15 cellular contexts compared by ENCODE assay signal in the genomic region with DNA sequence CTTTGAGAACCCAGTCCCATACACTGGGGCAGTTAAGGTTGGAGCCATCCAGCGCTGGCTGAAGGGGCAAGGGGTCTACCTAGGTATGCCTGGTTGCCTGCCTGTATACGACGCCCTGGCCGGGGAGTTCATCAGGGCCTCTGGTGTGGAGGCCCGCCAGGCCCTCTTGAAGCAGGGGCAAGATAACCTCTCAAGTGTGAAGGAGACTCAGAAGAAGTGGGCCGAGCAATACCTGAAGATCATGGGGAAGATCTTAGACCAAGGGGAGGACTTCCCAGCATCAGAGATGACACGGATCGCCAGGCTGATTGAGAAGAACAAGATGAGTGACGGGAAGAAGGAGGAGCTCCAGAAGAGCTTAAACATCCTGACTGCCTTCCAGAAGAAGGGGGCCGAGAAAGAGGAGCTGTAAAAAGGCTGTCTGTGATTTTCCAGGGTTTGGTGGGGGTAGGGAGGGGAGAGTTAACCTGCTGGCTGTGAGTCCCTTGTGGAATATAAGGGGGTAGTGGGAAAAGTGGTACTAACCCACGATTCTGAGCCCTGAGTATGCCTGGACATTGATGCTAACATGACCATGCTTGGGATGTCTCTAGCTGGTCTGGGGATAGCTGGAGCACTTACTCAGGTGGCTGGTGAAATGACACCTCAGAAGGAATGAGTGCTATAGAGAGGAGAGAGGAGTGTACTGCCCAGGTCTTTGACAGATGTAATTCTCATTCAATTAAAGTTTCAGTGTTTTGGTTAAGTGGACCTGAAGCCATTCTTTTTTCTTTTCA. TPM values are rescaled to one million over a fixed set of nuclear protein-coding genes. Genes with fewer than 3 reads are reported as not detected.
A peak's percentile ranks its signal among the peaks of the same experiment; 100 is the strongest.
DNase-seq lines count a peak whose midpoint lies in the region; ATAC-seq, FAIRE-seq and TF ChIP-seq lines count a peak whose summit lies in the region.
"Had no signal": no experiment of that assay in that cellular context is flagged by ENCODE, and none has a peak within 500 bp of the region (broad histone marks: within the 10 kb centered on the region; RNA-seq: fewer than 3 reads in every experiment).

No MANE protein-coding gene starts in this region.

- peaks cover 45% of the 10 kb centered on the region for H3K4me1 Mint-ChIP-seq in CD4-positive, alpha-beta T cell (ENCODE audit: low read depth)
- H3K4me1 Mint-ChIP-seq in T-helper 17 cell, result peaks cover 38% of the 10 kb centered on the region

- H3K4me2 ChIP-seq in A549, result no peak overlapping the region

- POLR2A ChIA-PET in A549 (lab: Yijun Ruan, JAX), result interaction anchor here (2.6 kb wide), 1 partner anchor 9 kb away, joined by 22 read pairs; the partner anchor contains the start of genes ERP29 and TMEM116
- POLR2A ChIA-PET in CD4-positive, alpha-beta T cell (lab: Charles Lee), result interaction anchor here (1.1 to 2.1 kb wide), 2 partner anchors 9 to 103 kb away, joined by 3 to 17 read pairs; partner anchors contain the start of genes ERP29, TMEM116 and TRAFD1

- peaks cover 90% of the 10 kb centered on the region for H3K36me3 Mint-ChIP-seq in CD4-positive, alpha-beta T cell (ENCODE audit: low read depth)
- peaks cover 4% of the 10 kb centered on the region for H3K36me3 Mint-ChIP-seq in T-helper 17 cell (ENCODE audit: low read depth)

- intact Hi-C loops in CD4-positive, alpha-beta T cell (cut with DNase I, micrococcal nuclease), result no loop called here
- intact Hi-C loops in left colon (cut with DNase I, micrococcal nuclease), result no loop called here

- no peak for TF ChIP-seq POLR2A in A549 (IDR thresholded peaks at IDR 0.05; ENCODE audit: low read length)
- no peak for TF ChIP-seq POLR2A in erythroblast (IDR thresholded peaks at IDR 0.05; ENCODE audit: low read length)

- DNase-seq in A549 (ENCODE audit: low read depth in 1 of 2, low spot score in 1 of 2), result no peak
- DNase-seq in CD4-positive, alpha-beta T cell, result no peak
- DNase-seq in T-helper 17 cell, result no peak
- DNase-seq in left colon, result no peak
- no peak for DNase-seq in effector CD8-positive, alpha-beta T cell (lab: John Stamatoyannopoulos, UW)
- DNase-seq in erythroblast (lab: John Stamatoyannopoulos, UW), result no peak
- DNase-seq in NCI-H2171 (lab: John Stamatoyannopoulos, UW), result no peak
- DNase-seq: activated T-cell treated with anti-CD3 and anti-CD28 coated beads for 4 hours, left cardiac atrium, NCI-H1048 had no signal

- TF ChIP-seq EP300 in A549 (IDR thresholded peaks at IDR 0.05), result no peak

- no peak overlapping the region for H3K4me3 Mint-ChIP-seq in CD4-positive, alpha-beta T cell
- no peak overlapping the region for H3K4me3 Mint-ChIP-seq in T-helper 17 cell

- FAIRE-seq in A549 (lab: Jason Lieb, UNC), result no peak
- FAIRE-seq: astrocyte, GM19239 had no signal

- WGBS in A549 (ENCODE audit: missing lambda C conversion rate), result 89% methylated on average over 11 of the region's 11 CpGs

- TF ChIP-seq CTCF in A549 (IDR thresholded peaks at IDR 0.05), result no peak
- TF ChIP-seq CTCF in CD4-positive, alpha-beta T cell (IDR thresholded peaks at IDR 0.05), result no peak

- H3K27ac Mint-ChIP-seq in CD4-positive, alpha-beta T cell, result peak overlapping the region; percentile 63
- peak overlapping the region; percentile 85 for H3K27ac Mint-ChIP-seq in T-helper 17 cell

- ATAC-seq in A549 (peak; percentile 15 to 63; a peak in 3 of 6 replicates), T-helper 17 cell (no peak), left colon (peak; percentile 16), HG02759 (IDR thresholded peaks at IDR 0.05; ENCODE audit: unreplicated experiment) (no peak)
- ATAC-seq in CD4-positive, alpha-beta T cell (ENCODE audit: poor library complexity), result no peak

- no peaks in the 10 kb centered on the region for H3K27me3 ChIP-seq in CD4-positive, alpha-beta T cell (ENCODE audit: control insufficient read depth, insufficient read depth, low read length)

- H3K4me3 ChIP-seq in A549, result no peak overlapping the region

- H3K4me1 ChIP-seq in A549, result peaks cover 16% of the 10 kb centered on the region

- CTCF ChIA-PET in A549 (lab: Yijun Ruan, JAX), result interaction anchor here (1.0 to 4.0 kb wide), 3 partner anchors 9 to 176 kb away, joined by 4 to 19 read pairs (median 7); partner anchors contain the start of genes ERP29 and TMEM116
- CTCF ChIA-PET in CD4-positive, alpha-beta T cell (lab: Charles Lee), result interaction anchor here (0.8 to 2.5 kb wide), 3 partner anchors 8 to 77 kb away, joined by 3 to 11 read pairs (median 3); no protein-coding TSS in a partner anchor

- H3K27me3 Mint-ChIP-seq in CD4-positive, alpha-beta T cell, result no peaks in the 10 kb centered on the region
- no peaks in the 10 kb centered on the region for H3K27me3 Mint-ChIP-seq in T-helper 17 cell

- H3K27ac ChIP-seq in A549, result no peak overlapping the region
- H3K27ac ChIP-seq in CD4-positive, alpha-beta T cell (ENCODE audit: low read depth, low read length), result no peak overlapping the region
- H3K27ac ChIP-seq: C4-2B, VCaP had no signal

- no peak for TF ChIP-seq RAD21 in A549 (conservative IDR thresholded peaks at IDR 0.05 in 1 of 2, IDR thresholded peaks at IDR 0.05 in 1 of 2)

- no peaks in the 10 kb centered on the region for H3K9me3 Mint-ChIP-seq in CD4-positive, alpha-beta T cell

- H3K9me3 ChIP-seq in A549, result no peaks in the 10 kb centered on the region
- no peaks in the 10 kb centered on the region for H3K9me3 ChIP-seq in CD4-positive, alpha-beta T cell (ENCODE audit: control insufficient read depth, low read length)
- H3K9me3 ChIP-seq in T-helper 17 cell (ENCODE audit: control insufficient read depth, low read length, poor library complexity, severe bottlenecking), result no peaks in the 10 kb centered on the region

TF ChIP-seq in A549, 52 proteins besides CTCF, POLR2A, EP300 and RAD21 (continues in another document):
- TF ChIP-seq, protein P1, sequence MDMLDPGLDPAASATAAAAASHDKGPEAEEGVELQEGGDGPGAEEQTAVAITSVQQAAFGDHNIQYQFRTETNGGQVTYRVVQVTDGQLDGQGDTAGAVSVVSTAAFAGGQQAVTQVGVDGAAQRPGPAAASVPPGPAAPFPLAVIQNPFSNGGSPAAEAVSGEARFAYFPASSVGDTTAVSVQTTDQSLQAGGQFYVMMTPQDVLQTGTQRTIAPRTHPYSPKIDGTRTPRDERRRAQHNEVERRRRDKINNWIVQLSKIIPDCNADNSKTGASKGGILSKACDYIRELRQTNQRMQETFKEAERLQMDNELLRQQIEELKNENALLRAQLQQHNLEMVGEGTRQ (IDR thresholded peaks at IDR 0.05), result no peak
- TF ChIP-seq RCOR1 (IDR thresholded peaks at IDR 0.05; ENCODE audit: low read depth, low read length) (no peak), TP53 (CRISPR knock-in tag; IDR thresholded peaks at IDR 0.05) (no peak), PBX3 (IDR thresholded peaks at IDR 0.05) (no peak), CHD2 (IDR thresholded peaks at IDR 0.05; ENCODE audit: low read length, partially characterized antibody) (no peak), ZNF302 (CRISPR knock-in tag; IDR thresholded peaks at IDR 0.05) (no peak), EHF (CRISPR knock-in tag; IDR thresholded peaks at IDR 0.05) (no peak), RARB (CRISPR knock-in tag; IDR thresholded peaks at IDR 0.05) (no peak), NFE2L2 (conservative IDR thresholded peaks at IDR 0.05; ENCODE audit: low read length) (no peak), CEBPB (IDR thresholded peaks at IDR 0.05) (no peak), ZSCAN20 (CRISPR knock-in tag; IDR thresholded peaks at IDR 0.05) (no peak)

RNA-seq across cellular contexts. Expression of gene ERP29, which starts 9.2 kb away (rescaled TPM):
- polyA plus RNA-seq in A549 (2011; rRNA removed) (87.3 and 115 TPM in 2 replicates), A549 (2017; fragmentation: RNase III; extraction: RNeasy Plus Mini Kit Qiagen cat#74134 plus additional on column Dnase treatment) (138 to 161 TPM (median 157 TPM) in 3 replicates)
- 96.2 and 103 TPM in 2 replicates for polyA plus RNA-seq in A549 (2012; cell fraction: cytosol; rRNA removed)
- polyA plus RNA-seq in A549 (2012; cell fraction: nucleus; rRNA removed), result 70.3 and 74.3 TPM in 2 replicates
- polyA minus RNA-seq in A549 (2011; rRNA and poly(A)+ RNA removed), result 21.3 and 23.4 TPM in 2 replicates
- total RNA-seq in CD4-positive, alpha-beta T cell, result 100 to 1,000 TPM; 109 to 117 TPM
- total RNA-seq in T-helper 17 cell (100 to 1,000 TPM; 104 to 124 TPM), left colon (100 to 1,000 TPM; 113 to 117 TPM)

RNA-seq across cellular contexts. Expression of gene TMEM116, which starts 9.5 kb away (rescaled TPM):
- polyA plus RNA-seq in A549 (2011; rRNA removed), result 22.4 and 25.3 TPM in 2 replicates
- polyA plus RNA-seq in A549 (2012; cell fraction: cytosol; rRNA removed), result 9.6 and 12.2 TPM in 2 replicates
- polyA plus RNA-seq in A549 (2012; cell fraction: nucleus; rRNA removed), result 5.6 and 12.3 TPM in 2 replicates
- 10.6 to 11.6 TPM (median 11.0 TPM) in 3 replicates for polyA plus RNA-seq in A549 (2017; fragmentation: RNase III; extraction: RNeasy Plus Mini Kit Qiagen cat#74134 plus additional on column Dnase treatment)
- 19.4 and 19.8 TPM in 2 replicates for polyA minus RNA-seq in A549 (2011; rRNA and poly(A)+ RNA removed)
- 10 to 100 TPM; 12.7 to 12.8 TPM for total RNA-seq in CD4-positive, alpha-beta T cell
- total RNA-seq in T-helper 17 cell, result 10 to 100 TPM; 22.4 to 28.4 TPM
- 10 to 100 TPM in 1 of 2 donors, 1 to 10 TPM in 1; 9.3 to 11.9 TPM for total RNA-seq in left colon

Comparison
In these comparisons a context has a peak if more than half of its experiments do, and no peak if none do; other contexts are left out.
1. ATAC-seq: peak in A549 (2 of 2) and left colon (single experiment); none in CD4-positive, alpha-beta T cell (single experiment), T-helper 17 cell (single experiment) and HG02759 (single experiment).